Comparison of ENCODE assay signal across 22 cellular contexts in the genomic region with DNA sequence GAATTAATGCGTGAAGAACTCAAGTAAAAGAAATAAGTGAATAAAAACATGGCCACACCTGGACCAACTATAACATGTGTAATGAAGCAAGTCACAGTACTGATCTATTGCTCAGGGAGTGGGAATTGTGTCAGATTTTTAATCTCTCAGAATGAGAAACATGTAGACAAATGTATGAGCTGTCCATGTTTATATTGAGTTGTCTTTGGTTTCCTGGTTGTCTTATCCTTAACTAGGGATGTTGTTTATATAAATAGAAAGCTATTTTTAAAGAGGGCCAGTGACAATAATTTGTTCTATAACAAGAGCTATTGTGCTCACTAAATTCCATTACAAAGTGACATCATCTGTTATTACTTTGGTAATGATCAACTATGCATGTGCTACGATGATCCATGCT.
DNase-seq lines count a peak whose midpoint lies in the region; ATAC-seq, FAIRE-seq and TF ChIP-seq lines count a peak whose summit lies in the region.
"Had no signal": no experiment of that assay in that cellular context is flagged by ENCODE, and none has a peak within 500 bp of the region (broad histone marks: within the 10 kb centered on the region; RNA-seq: fewer than 3 reads in every experiment).

No MANE protein-coding gene starts in this region.

- H3K36me3 ChIP-seq in HepG2 (replicated peaks in 1 of 2; ENCODE audit: control insufficient read depth in 1 of 2, insufficient read depth in 2 of 2, low read length in 2 of 2), result no peaks in the 10 kb centered on the region
- no peaks in the 10 kb centered on the region for H3K36me3 ChIP-seq in right lobe of liver
- peaks cover 18% of the 10 kb centered on the region for H3K36me3 ChIP-seq in RWPE2 (ENCODE audit: low read depth)

- H3K79me2 ChIP-seq in HepG2 (ENCODE audit: insufficient read depth, low read length), result no peaks in the 10 kb centered on the region

- 38% methylated on average over 2 of the region's 2 CpGs for WGBS in HepG2 (ENCODE audit: low lambda C conversion rate)
- 71% methylated on average over 2 of the region's 2 CpGs for WGBS in right lobe of liver (ENCODE audit: insufficient coverage, low coverage, low lambda C conversion rate, missing lambda C conversion rate)

- no peak for TF ChIP-seq EP300 in HepG2 (IDR thresholded peaks at IDR 0.05; ENCODE audit: low read depth in 2 of 2, low read length in 2 of 2)
- no peak for TF ChIP-seq EP300 in HepG2 (CRISPR knock-in tag; IDR thresholded peaks at IDR 0.05; ENCODE audit: borderline replicate concordance)

- intact Hi-C loops in HepG2 (cut with micrococcal nuclease; ENCODE audit: unreplicated experiment) (no loop called here), right lobe of liver (cut with DNase I) (no loop called here)

- no peaks in the 10 kb centered on the region for H4K20me1 ChIP-seq in HepG2 (ENCODE audit: insufficient read depth, low read length)

- no peak for TF ChIP-seq CTCF in HepG2 (CRISPR knock-in tag; IDR thresholded peaks at IDR 0.05)
- TF ChIP-seq CTCF in right lobe of liver (IDR thresholded peaks at IDR 0.05), result no peak
- no peak for TF ChIP-seq CTCF in RWPE2 (IDR thresholded peaks at IDR 0.05; ENCODE audit: poor library complexity, severe bottlenecking)
- TF ChIP-seq CTCF in foreskin keratinocyte (conservative IDR thresholded peaks at IDR 0.05), result no peak
- no peak for TF ChIP-seq CTCF in coronary artery (IDR thresholded peaks at IDR 0.05)

- TF ChIP-seq POLR2A in HepG2 (IDR thresholded peaks at IDR 0.05; ENCODE audit: insufficient read depth in 1 of 2, low read depth in 2 of 2, low read length in 2 of 2), result no peak
- TF ChIP-seq POLR2A in right lobe of liver (IDR thresholded peaks at IDR 0.05), result no peak

- no peak for DNase-seq in HepG2 (ENCODE audit: low spot score)
- DNase-seq in right lobe of liver, result no peak
- DNase-seq in RWPE2 (ENCODE audit: low spot score), result no peak
- DNase-seq in foreskin keratinocyte, result no peak
- DNase-seq in GDM1 (lab: John Stamatoyannopoulos, UW), result no peak
- no peak for DNase-seq in coronary artery (ENCODE audit: low spot score)
- no peak for DNase-seq in HTR-8/SVneo (ENCODE audit: insufficient read length, low spot score)
- DNase-seq: AML-193, C1 segment of cervical spinal cord, DMS79, H7, Karpas-422, NCI-H1417 treated with DMSO at 0.1 percent for 48 hours, NCI-H187 treated with DMSO at 0.1 percent for 48 hours, NCI-H2107, NCI-H510A, T-cell had no signal

- H3K27ac ChIP-seq in HepG2 (ENCODE audit: extremely low read length, insufficient read depth, low read length), result no peak overlapping the region
- H3K27ac ChIP-seq in right lobe of liver, result no peak overlapping the region
- peak overlapping the region; percentile 54 for H3K27ac ChIP-seq in RWPE2 (ENCODE audit: poor library complexity, severe bottlenecking)
- peak overlapping the region; percentile 23 for H3K27ac ChIP-seq in foreskin keratinocyte
- H3K27ac ChIP-seq in coronary artery, result no peak overlapping the region
- H3K27ac ChIP-seq: 22Rv1, RWPE1 had no signal

- no peak overlapping the region for H2AFZ ChIP-seq in HepG2 (ENCODE audit: low read length)

- no peak overlapping the region for H3K4me2 ChIP-seq in HepG2 (ENCODE audit: low read depth, low read length)

- ATAC-seq in HepG2 (no peak), right lobe of liver (no peak), RWPE2 (ENCODE audit: low read depth) (no peak), foreskin keratinocyte (no peak), HG02852 (IDR thresholded peaks at IDR 0.05; ENCODE audit: unreplicated experiment) (no peak)
- ATAC-seq: SK-N-SH treated with all-trans-retinoic acid at 6 μM for 48 hours, T-cell had no signal

- no peaks in the 10 kb centered on the region for H3K9me3 ChIP-seq in HepG2 (ENCODE audit: low read length)
- H3K9me3 ChIP-seq in right lobe of liver, result no peaks in the 10 kb centered on the region
- H3K9me3 ChIP-seq in RWPE2 (ENCODE audit: severe bottlenecking), result no peaks in the 10 kb centered on the region

- H3K27me3 ChIP-seq in HepG2 (ENCODE audit: control insufficient read depth in 1 of 2, insufficient read depth in 2 of 2, low read length in 2 of 2), result no peaks in the 10 kb centered on the region
- H3K27me3 ChIP-seq in right lobe of liver, result no peaks in the 10 kb centered on the region
- no peaks in the 10 kb centered on the region for H3K27me3 ChIP-seq in RWPE2 (ENCODE audit: insufficient read depth, poor library complexity, severe bottlenecking)
- no peaks in the 10 kb centered on the region for H3K27me3 ChIP-seq in foreskin keratinocyte

- H3K4me1 ChIP-seq in HepG2 (ENCODE audit: insufficient read depth, low read length), result no peaks in the 10 kb centered on the region
- H3K4me1 ChIP-seq in right lobe of liver, result no peaks in the 10 kb centered on the region
- peaks cover 28% of the 10 kb centered on the region for H3K4me1 ChIP-seq in RWPE2 (ENCODE audit: insufficient read depth, poor library complexity, severe bottlenecking)
- H3K4me1 ChIP-seq in foreskin keratinocyte, result peaks cover 24% of the 10 kb centered on the region

- TF ChIP-seq RAD21 in HepG2 (CRISPR knock-in tag; IDR thresholded peaks at IDR 0.05), result no peak

- FAIRE-seq in HepG2 (lab: Jason Lieb, UNC), result no peak
- no peak for FAIRE-seq in HTR-8/SVneo (lab: Jason Lieb, UNC)
- FAIRE-seq: GM12891 had no signal

- H3K9ac ChIP-seq in HepG2 (ENCODE audit: insufficient read depth, low read depth, low read length), result no peak overlapping the region

- in situ Hi-C loops in HepG2 (cut with HindIII; ENCODE audit: extremely low pct_ligation_motif_present, low pct_unique_long_range_greater_than_20kb), result no loop called here

- BruUV-seq in HepG2 (replicated peaks; lab: Mats Ljungman, UMichigan), result no TSS peak

- no peak overlapping the region for H3K4me3 ChIP-seq in HepG2 (replicated peaks in 1 of 3; ENCODE audit: insufficient read depth in 1 of 3, low read depth in 2 of 3, low read length in 3 of 3)
- no peak overlapping the region for H3K4me3 ChIP-seq in right lobe of liver
- no peak overlapping the region for H3K4me3 ChIP-seq in RWPE2 (ENCODE audit: severe bottlenecking)
- no peak overlapping the region for H3K4me3 ChIP-seq in coronary artery

- CTCF ChIA-PET in HepG2 (lab: Yijun Ruan, JAX; ENCODE audit: low intra/inter-chr PET ratio, low total read pairs), result no interaction called here

- POLR2A ChIA-PET in HepG2 (lab: Yijun Ruan, JAX), result no interaction called here

TF ChIP-seq in HepG2, 621 proteins besides CTCF, POLR2A, EP300 and RAD21:
- TF ChIP-seq ATF7 (IDR thresholded peaks at IDR 0.05), result 0 out of 2 replicates have a peak, but pooled peaks have one; percentile 31
- no peak for TF ChIP-seq ATF7 (CRISPR knock-in tag; IDR thresholded peaks at IDR 0.05)
- TF ChIP-seq KLF11 (CRISPR knock-in tag; IDR thresholded peaks at IDR 0.05), result no peak
- TF ChIP-seq IRX3 (CRISPR knock-in tag; IDR thresholded peaks at IDR 0.05; ENCODE audit: borderline replicate concordance, low read depth), result no peak

Comparison
In these comparisons a context has a peak if more than half of its experiments do, and no peak if none do; other contexts are left out.
1. H3K27ac ChIP-seq: peak in RWPE2 (single experiment) and foreskin keratinocyte (single experiment); none in HepG2 (single experiment), right lobe of liver (0 of 3) and coronary artery (0 of 2).